ENCODE assay signal across 8 cellular contexts in genomic region chr5:152659470-152659869, GRCh38.
DNase-seq lines count a peak whose midpoint lies in the region; ATAC-seq, FAIRE-seq and TF ChIP-seq lines count a peak whose summit lies in the region.
"Not testable (repeated sequence)": the region's sequence is repeated elsewhere in the genome, so short reads cannot be mapped to it uniquely, and the experiment has no call there.

No MANE protein-coding gene starts in this region.

- H3K9me3 ChIP-seq in Caco-2; HUES64 (ENCODE audit: insufficient read depth, low read depth, low read length); RWPE2 (ENCODE audit: severe bottlenecking); colonic mucosa; esophagus squamous epithelium; keratinocyte (ENCODE audit: control insufficient read depth, low read depth, low read length): not testable (repeated sequence)

- FAIRE-seq in keratinocyte (lab: Jason Lieb, UNC), result not testable (repeated sequence)

- intact Hi-C loops in Caco-2 (cut with micrococcal nuclease; ENCODE audit: unreplicated experiment); colonic mucosa (cut with DNase I); esophagus squamous epithelium (cut with DNase I): not testable (repeated sequence)

- H3K27me3 ChIP-seq in Caco-2 (replicated peaks; ENCODE audit: control insufficient read depth, insufficient read depth, low read length); H7 (ENCODE audit: control insufficient read depth, insufficient read depth, low read length); HUES64 (ENCODE audit: insufficient read depth, low read length); RWPE2 (ENCODE audit: insufficient read depth, poor library complexity, severe bottlenecking); colonic mucosa; esophagus squamous epithelium; keratinocyte (ENCODE audit: control insufficient read depth, extremely low read depth, insufficient read depth, low read length): not testable (repeated sequence)

- ATAC-seq in RWPE2 (ENCODE audit: low read depth), result 0 out of 3 replicates have a peak, but pooled peaks have one; percentile 14

- H3K36me3 Mint-ChIP-seq in Caco-2 (ENCODE audit: insufficient read depth, unreplicated experiment); neural crest cell (ENCODE audit: low read depth): not testable (repeated sequence)

- H3K36me3 ChIP-seq in Caco-2 (ENCODE audit: control insufficient read depth, insufficient read depth, low read length); H7 (replicated peaks; ENCODE audit: control insufficient read depth, insufficient read depth, low read length); HUES64 (ENCODE audit: insufficient read depth, low read length); RWPE2 (ENCODE audit: low read depth); colonic mucosa; esophagus squamous epithelium; keratinocyte (ENCODE audit: control insufficient read depth in 2 of 2, extremely low read depth in 1 of 2, insufficient read depth in 2 of 2, low read length in 2 of 2): not testable (repeated sequence)

- POLR2A ChIA-PET in Caco-2 (lab: Charles Lee), result not testable (repeated sequence)

- not testable (repeated sequence) for H3K9ac ChIP-seq in HUES64 (ENCODE audit: low read depth, low read length); colonic mucosa (ENCODE audit: low read depth in 2 of 2, low read length in 2 of 2); keratinocyte (ENCODE audit: control insufficient read depth, extremely low read depth, insufficient read depth, low read length)

- DNase-seq in Caco-2 (peak in 1 of 2 experiments; percentile 5), RWPE2 (ENCODE audit: low spot score) (peak; percentile 56)
- DNase-seq in H7; colonic mucosa; esophagus squamous epithelium (lab: John Stamatoyannopoulos, UW); keratinocyte (ENCODE audit: low read depth, low spot score); neural crest cell (ENCODE audit: low read depth, low spot score): not testable (repeated sequence)

- not testable (repeated sequence) for H3K4me1 Mint-ChIP-seq in Caco-2 (ENCODE audit: low read depth, unreplicated experiment); neural crest cell

- not testable (repeated sequence) for H3K79me2 ChIP-seq in keratinocyte (ENCODE audit: control insufficient read depth, insufficient read depth, low read length)

- not testable (repeated sequence) for H3K4me2 ChIP-seq in keratinocyte (ENCODE audit: control insufficient read depth, extremely low read depth, insufficient read depth, low read depth, low read length)

- H3K27me3 Mint-ChIP-seq in Caco-2 (ENCODE audit: insufficient read depth, unreplicated experiment); neural crest cell (ENCODE audit: low read depth): not testable (repeated sequence)

- H3K9me1 ChIP-seq in keratinocyte (ENCODE audit: control insufficient read depth, extremely low read depth, insufficient read depth, low read length), result not testable (repeated sequence)

- not testable (repeated sequence) for H3K9me3 Mint-ChIP-seq in Caco-2 (ENCODE audit: unreplicated experiment); neural crest cell

- TF ChIP-seq POLR2A in esophagus squamous epithelium (IDR thresholded peaks at IDR 0.05), result not testable (repeated sequence)

- H3K27ac ChIP-seq in HUES64 (ENCODE audit: low read depth, low read length); RWPE2 (ENCODE audit: poor library complexity, severe bottlenecking); colonic mucosa; esophagus squamous epithelium; keratinocyte (ENCODE audit: control insufficient read depth, insufficient read depth, low read length): not testable (repeated sequence)

- TF ChIP-seq CTCF in Caco-2 (IDR thresholded peaks at IDR 0.05; ENCODE audit: insufficient read depth in 1 of 2, low read depth in 1 of 2, low read length in 1 of 2, severe bottlenecking in 1 of 2, unreplicated experiment in 1 of 2); RWPE2 (IDR thresholded peaks at IDR 0.05; ENCODE audit: poor library complexity, severe bottlenecking); colonic mucosa (IDR thresholded peaks at IDR 0.05); esophagus squamous epithelium (IDR thresholded peaks at IDR 0.05); keratinocyte (optimal IDR thresholded peaks at IDR 0.05 in 1 of 3, IDR thresholded peaks at IDR 0.05 in 1 of 3, conservative IDR thresholded peaks at IDR 0.05 in 1 of 3; ENCODE audit: extremely low read depth in 1 of 3, insufficient read depth in 2 of 3, low read length in 3 of 3); neural crest cell (conservative IDR thresholded peaks at IDR 0.05): not testable (repeated sequence)

- H3K27ac Mint-ChIP-seq in Caco-2 (ENCODE audit: unreplicated experiment), result not testable (repeated sequence)
- peak overlapping the region; percentile 87 for H3K27ac Mint-ChIP-seq in neural crest cell (ENCODE audit: unreplicated experiment)

- H3K4me3 ChIP-seq in Caco-2 (ENCODE audit: low read depth, low read length) (peak overlapping the region; percentile 40), H7 (ENCODE audit: insufficient read depth, low read depth, low read length) (peak overlapping the region; percentile 29), HUES64 (ENCODE audit: low read length) (peak overlapping the region; percentile 34; the same call in 1 of the 2 replicates), RWPE2 (ENCODE audit: severe bottlenecking) (peak overlapping the region; percentile 6), colonic mucosa (peak overlapping the region; percentile 11), esophagus squamous epithelium (peak overlapping the region; percentile 4 to 53 (median 26))
- H3K4me3 ChIP-seq in keratinocyte (ENCODE audit: control insufficient read depth in 2 of 3, extremely low read depth in 1 of 3, insufficient read depth in 2 of 3, low read depth in 1 of 3, low read length in 3 of 3), result not testable (repeated sequence)

- peak overlapping the region; percentile 72 for H3K4me3 Mint-ChIP-seq in Caco-2 (ENCODE audit: unreplicated experiment)
- not testable (repeated sequence) for H3K4me3 Mint-ChIP-seq in neural crest cell

- CTCF ChIA-PET in Caco-2 (lab: Charles Lee), result not testable (repeated sequence)

- peak overlapping the region; percentile 76 for H2AFZ ChIP-seq in keratinocyte (ENCODE audit: control insufficient read depth, low read length)

- H3K4me1 ChIP-seq in Caco-2; HUES64 (ENCODE audit: insufficient read depth, low read length); RWPE2 (ENCODE audit: insufficient read depth, poor library complexity, severe bottlenecking); colonic mucosa; esophagus squamous epithelium; keratinocyte (ENCODE audit: control insufficient read depth, extremely low read depth, insufficient read depth, low read length): not testable (repeated sequence)

- dilution Hi-C loops in keratinocyte (cut with MboI; ENCODE audit: extremely low pct_ligation_motif_present, low sequenced_read_pairs), result not testable (repeated sequence)

- BruUV-seq in Caco-2 (replicated peaks; lab: Mats Ljungman, UMichigan), result not testable (repeated sequence)

- H4K20me1 ChIP-seq in keratinocyte (ENCODE audit: control insufficient read depth, extremely low read depth, insufficient read depth, low read length), result not testable (repeated sequence)

- WGBS in HUES64, result 68% methylated on average over 18 of the region's 18 CpGs
- 60 to 64% methylated on average over 3 to 16 of the region's 18 CpGs for WGBS in esophagus squamous epithelium, 2 donors
